Comparison of ENCODE assay signal across 33 cellular contexts in genomic region chr7:43767311-43767710, GRCh38.
"Had no signal": no experiment of that assay in that cellular context is flagged by ENCODE, and none has a peak within 500 bp of the region (broad histone marks: within the 10 kb centered on the region; RNA-seq: fewer than 3 reads in every experiment).

No MANE protein-coding gene starts in this region.

- H3K9me3 ChIP-seq: SJCRH30 had no signal

- DNase-seq: activated B cell treated with CpG ODN at 0.5 μM for 24 hours; activated CD4-positive, alpha-beta memory T cell treated with anti-CD3 and anti-CD28 coated beads for 36 hours; activated CD4-positive, alpha-beta T cell treated with anti-CD3 and anti-CD28 coated beads for 4 hours; activated CD4-positive, alpha-beta T cell treated with anti-CD3 and anti-CD28 coated beads, Interleukin-2, amount 50 U/mL, for 1 hour; activated CD4-positive, CD25-positive, alpha-beta regulatory T cell treated with anti-CD3 and anti-CD28 coated beads, Interleukin-2, amount 50 U/mL, for 72 hours; activated effector memory CD4-positive, alpha-beta T cell treated with anti-CD3 and anti-CD28 coated beads, Interleukin-2, amount 50 U/mL, for 16 hours; activated naive CD4-positive, alpha-beta T cell; activated naive CD4-positive, alpha-beta T cell treated with anti-CD3 and anti-CD28 coated beads, Interleukin-2, amount 50 U/mL, for 16 hours; activated naive CD8-positive, alpha-beta T cell treated with anti-CD3 and anti-CD28 coated beads for 36 hours; activated T-cell treated with anti-CD3 and anti-CD28 coated beads, Interleukin-2, amount 50 U/mL, for 1 hour; activated T-cell treated with anti-CD3 and anti-CD28 coated beads, Interleukin-2, amount 50 U/mL, for 72 hours; amniotic stem cell; aorta; brain microvascular endothelial cell; central memory CD4-positive, alpha-beta T cell; MM.1S; NCI-H1092 treated with DMSO at 0.1 percent for 48 hours; NCI-H1417 treated with DMSO at 0.1 percent for 48 hours; NCI-H187 treated with DMSO at 0.1 percent for 48 hours; NCI-H2081; NCI-H2171 treated with DMSO at 0.1 percent for 48 hours; NCI-H2227 treated with DMSO at 0.1 percent for 48 hours; NCI-H446; NCI-H510A treated with DMSO at 0.1 percent for 48 hours; NCI-H526 treated with DMSO at 0.1 percent for 48 hours; NCI-H774; SHP77; SJCRH30; T-cell; T-helper 17 cell had no signal

- H3K36me3 ChIP-seq: SJCRH30 had no signal

- H3K4me1 ChIP-seq: SJCRH30 had no signal

- H3K27me3 Mint-ChIP-seq: activated B cell treated with CpG ODN at 0.5 μM for 24 hours; activated CD4-positive, alpha-beta memory T cell treated with anti-CD3 and anti-CD28 coated beads for 36 hours; activated naive CD8-positive, alpha-beta T cell treated with anti-CD3 and anti-CD28 coated beads for 36 hours; activated T-helper 17 cell treated with anti-CD3 and anti-CD28 coated beads, Interleukin-2, amount 50 U/mL, for 72 hours; T-cell; T-helper 17 cell had no signal

- H3K9me3 Mint-ChIP-seq: activated B cell treated with CpG ODN at 0.5 μM for 24 hours; activated CD4-positive, alpha-beta memory T cell treated with anti-CD3 and anti-CD28 coated beads for 36 hours; activated naive CD8-positive, alpha-beta T cell treated with anti-CD3 and anti-CD28 coated beads for 36 hours; activated T-cell treated with anti-CD3 and anti-CD28 coated beads, Interleukin-2, amount 50 U/mL, for 72 hours; activated T-helper 17 cell treated with anti-CD3 and anti-CD28 coated beads, Interleukin-2, amount 50 U/mL, for 72 hours; T-cell had no signal

- ATAC-seq: activated T-cell treated with anti-CD3 and anti-CD28 coated beads, Interleukin-2, amount 50 U/mL, for 72 hours; activated T-helper 17 cell treated with anti-CD3 and anti-CD28 coated beads, Interleukin-2, amount 50 U/mL, for 72 hours; Panc1; T-cell; T-helper 17 cell had no signal

- H3K4me3 ChIP-seq: SJCRH30, SK-N-MC had no signal

- H3K27me3 ChIP-seq: brain microvascular endothelial cell, SJCRH30 had no signal

- H3K27ac Mint-ChIP-seq: activated B cell treated with CpG ODN at 0.5 μM for 24 hours; activated CD4-positive, alpha-beta memory T cell treated with anti-CD3 and anti-CD28 coated beads for 36 hours; activated naive CD8-positive, alpha-beta T cell treated with anti-CD3 and anti-CD28 coated beads for 36 hours; activated T-cell treated with anti-CD3 and anti-CD28 coated beads, Interleukin-2, amount 50 U/mL, for 72 hours; activated T-helper 17 cell treated with anti-CD3 and anti-CD28 coated beads, Interleukin-2, amount 50 U/mL, for 72 hours; T-cell; T-helper 17 cell had no signal

- H3K4me3 Mint-ChIP-seq: activated B cell treated with CpG ODN at 0.5 μM for 24 hours; activated CD4-positive, alpha-beta memory T cell treated with anti-CD3 and anti-CD28 coated beads for 36 hours; activated naive CD8-positive, alpha-beta T cell treated with anti-CD3 and anti-CD28 coated beads for 36 hours; activated T-cell treated with anti-CD3 and anti-CD28 coated beads, Interleukin-2, amount 50 U/mL, for 72 hours; activated T-helper 17 cell treated with anti-CD3 and anti-CD28 coated beads, Interleukin-2, amount 50 U/mL, for 72 hours; T-cell; T-helper 17 cell had no signal
